ENCODE assay signal across 1 cellular context in genomic region chr6:21208114-21208795, GRCh38.
A peak's percentile ranks its signal among the peaks of the same experiment; 100 is the strongest.
TF ChIP-seq lines count a peak whose summit lies in the region.

No MANE protein-coding gene starts in this region.

TF ChIP-seq in HepG2, 621 proteins besides CTCF, POLR2A, EP300 and RAD21 (continued from another document and continues in another):
- TF ChIP-seq ZNF580 (CRISPR knock-in tag; IDR thresholded peaks at IDR 0.05; ENCODE audit: borderline replicate concordance, low read depth) = no peak
- no peak for TF ChIP-seq ZNF44 (CRISPR knock-in tag; IDR thresholded peaks at IDR 0.05)
- no peak; the same call in 1 of the 2 replicates for TF ChIP-seq HOXA5 (CRISPR knock-in tag; IDR thresholded peaks at IDR 0.05)
- TF ChIP-seq ZNF33A (CRISPR knock-in tag; IDR thresholded peaks at IDR 0.05; ENCODE audit: borderline replicate concordance) = peak; percentile 68; the same call in 1 of the 2 replicates
- no peak for TF ChIP-seq ZNF280B (CRISPR knock-in tag; IDR thresholded peaks at IDR 0.05; ENCODE audit: borderline replicate concordance)
- no peak for TF ChIP-seq FIP1L1 (IDR thresholded peaks at IDR 0.05; ENCODE audit: borderline replicate concordance, insufficient read depth, low read depth, low read length)
- 0 out of 2 replicates have a peak, but pooled peaks have one; percentile 41 for TF ChIP-seq ZNF441 (CRISPR knock-in tag; IDR thresholded peaks at IDR 0.05; ENCODE audit: borderline replicate concordance)
- TF ChIP-seq ZNF317 (CRISPR knock-in tag; IDR thresholded peaks at IDR 0.05) = 0 out of 2 replicates have a peak, but pooled peaks have one; percentile 48
- TF ChIP-seq PHB2 (IDR thresholded peaks at IDR 0.05; ENCODE audit: partially characterized antibody) = no peak
- TF ChIP-seq ATF2 (CRISPR knock-in tag; IDR thresholded peaks at IDR 0.05) = no peak
- no peak for TF ChIP-seq ZNF318 (CRISPR knock-in tag; IDR thresholded peaks at IDR 0.05)
- no peak for TF ChIP-seq ZBTB37 (CRISPR knock-in tag; IDR thresholded peaks at IDR 0.05)
- TF ChIP-seq FOXA3 (CRISPR knock-in tag; IDR thresholded peaks at IDR 0.05) = peak; percentile 49
- no peak for TF ChIP-seq ZNF567 (CRISPR knock-in tag; IDR thresholded peaks at IDR 0.05; ENCODE audit: borderline replicate concordance)
- TF ChIP-seq PREB (CRISPR knock-in tag; IDR thresholded peaks at IDR 0.05) = no peak
- TF ChIP-seq PHF8 (CRISPR knock-in tag; IDR thresholded peaks at IDR 0.05) = no peak
- TF ChIP-seq ZNF703 (CRISPR knock-in tag; IDR thresholded peaks at IDR 0.05; ENCODE audit: borderline replicate concordance) = no peak
- no peak for TF ChIP-seq UBTF (CRISPR knock-in tag; IDR thresholded peaks at IDR 0.05)
- no peak for TF ChIP-seq TCF7L2 (IDR thresholded peaks at IDR 0.05; ENCODE audit: low read depth, low read length)
- no peak for TF ChIP-seq ZNF768 (CRISPR knock-in tag; IDR thresholded peaks at IDR 0.05)
- TF ChIP-seq, protein P1, sequence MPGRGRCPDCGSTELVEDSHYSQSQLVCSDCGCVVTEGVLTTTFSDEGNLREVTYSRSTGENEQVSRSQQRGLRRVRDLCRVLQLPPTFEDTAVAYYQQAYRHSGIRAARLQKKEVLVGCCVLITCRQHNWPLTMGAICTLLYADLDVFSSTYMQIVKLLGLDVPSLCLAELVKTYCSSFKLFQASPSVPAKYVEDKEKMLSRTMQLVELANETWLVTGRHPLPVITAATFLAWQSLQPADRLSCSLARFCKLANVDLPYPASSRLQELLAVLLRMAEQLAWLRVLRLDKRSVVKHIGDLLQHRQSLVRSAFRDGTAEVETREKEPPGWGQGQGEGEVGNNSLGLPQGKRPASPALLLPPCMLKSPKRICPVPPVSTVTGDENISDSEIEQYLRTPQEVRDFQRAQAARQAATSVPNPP (CRISPR knock-in tag; IDR thresholded peaks at IDR 0.05) = no peak
- no peak for TF ChIP-seq MXD4 (CRISPR knock-in tag; IDR thresholded peaks at IDR 0.05)
- TF ChIP-seq ZNF282 (IDR thresholded peaks at IDR 0.05; ENCODE audit: partially characterized antibody) = no peak
- TF ChIP-seq SRY (CRISPR knock-in tag; IDR thresholded peaks at IDR 0.05) = no peak
- peak; percentile 52; the same call in 1 of the 2 replicates for TF ChIP-seq TBX2 (CRISPR knock-in tag; IDR thresholded peaks at IDR 0.05; ENCODE audit: borderline replicate concordance)
- peak; percentile 72 for TF ChIP-seq ISL2 (CRISPR knock-in tag; IDR thresholded peaks at IDR 0.05)
- TF ChIP-seq HOMEZ (CRISPR knock-in tag; IDR thresholded peaks at IDR 0.05; ENCODE audit: low read depth) = peak; percentile 87; the same call in 1 of the 2 replicates
- peak; percentile 52 for TF ChIP-seq FOXP4 (CRISPR knock-in tag; IDR thresholded peaks at IDR 0.05)
- no peak for TF ChIP-seq ZNF674 (CRISPR knock-in tag; IDR thresholded peaks at IDR 0.05; ENCODE audit: low read depth)
- no peak for TF ChIP-seq HCFC1 (IDR thresholded peaks at IDR 0.05; ENCODE audit: low read depth, low read length)
- no peak for TF ChIP-seq ZNF777 (CRISPR knock-in tag; IDR thresholded peaks at IDR 0.05)
- no peak for TF ChIP-seq POLR2G (IDR thresholded peaks at IDR 0.05; ENCODE audit: low read depth, low read length)
